ENCODE assay signal across 8 cellular contexts in the genomic region with DNA sequence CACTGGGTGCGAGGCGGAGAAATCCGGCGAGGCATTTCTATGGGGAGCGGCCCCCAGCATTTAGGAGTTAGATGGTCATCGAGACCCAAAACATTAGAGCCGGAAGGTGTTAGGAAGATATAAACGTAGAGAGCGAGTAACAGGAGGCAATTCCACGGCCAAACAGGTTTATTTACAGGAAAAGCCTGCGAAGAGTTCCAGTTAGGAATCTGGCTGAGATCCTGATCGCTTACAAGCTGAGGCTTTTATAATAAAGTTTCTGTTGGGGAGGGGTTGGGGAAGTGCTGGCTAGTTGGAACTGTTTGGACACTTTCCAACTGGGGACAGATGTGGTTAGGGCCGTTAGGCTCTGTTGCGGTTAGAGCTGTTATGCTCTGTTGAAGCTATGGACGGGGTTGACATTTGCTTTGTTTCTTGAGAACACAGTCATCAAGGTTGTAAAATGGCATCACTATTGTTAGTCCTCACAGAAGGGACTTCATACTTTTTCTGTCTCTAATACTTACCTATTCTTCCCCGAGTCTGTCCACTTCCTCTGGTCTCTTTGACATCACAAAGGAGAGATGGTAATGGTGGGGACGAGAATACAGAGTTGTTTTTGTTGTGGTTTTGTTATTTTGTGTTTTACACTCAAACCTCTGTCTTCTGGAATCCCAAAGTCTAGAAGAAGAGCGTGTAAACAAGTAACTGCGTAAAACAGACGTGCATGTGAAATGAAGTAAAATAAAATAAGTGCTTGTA. TPM values are rescaled to one million over a fixed set of nuclear protein-coding genes. Genes with fewer than 3 reads are reported as not detected.
DNase-seq lines count a peak whose midpoint lies in the region; FAIRE-seq and TF ChIP-seq lines count a peak whose summit lies in the region.

No MANE protein-coding gene starts in this region.

- H3K9me3 ChIP-seq in muscle layer of colon (ENCODE audit: low read length), result no peaks in the 10 kb centered on the region

- H3K27me3 ChIP-seq in muscle layer of colon (ENCODE audit: control insufficient read depth in 1 of 2, insufficient read depth in 2 of 2, low read length in 2 of 2), result no peaks in the 10 kb centered on the region

- H3K27ac ChIP-seq in muscle layer of colon (ENCODE audit: low read depth, low read length), result peak overlapping the region; percentile 99

- no peak for TF ChIP-seq CTCF in epithelial cell of esophagus (IDR thresholded peaks at IDR 0.05; ENCODE audit: insufficient read depth, low read depth, low read length, missing control alignments)

- H3K36me3 ChIP-seq in muscle layer of colon (ENCODE audit: insufficient read depth, low read length), result peaks cover 6% of the 10 kb centered on the region

- peaks cover 34% of the 10 kb centered on the region for H3K4me1 ChIP-seq in muscle layer of colon (ENCODE audit: insufficient read depth, low read length)

- peak overlapping the region; percentile 87 for H3K9ac ChIP-seq in muscle layer of colon (ENCODE audit: low read length)

- DNase-seq in Ammon's horn (ENCODE audit: low spot score) (peak; percentile 51), GM18507 (ENCODE audit: extremely low spot score, insufficient read length, low read depth) (no peak), HT1080 (ENCODE audit: low read depth) (peak; percentile 25), RPMI8226 (peak; percentile 95), epithelial cell of esophagus (ENCODE audit: low read depth) (peak; percentile 37), HuH-7.5 (ENCODE audit: low spot score) (no peak), NK-92 (lab: John Stamatoyannopoulos, UW; ENCODE audit: unreplicated experiment) (no peak)

- FAIRE-seq in GM18507 (lab: Jason Lieb, UNC), result peak; percentile 84

- H3K4me3 ChIP-seq in epithelial cell of esophagus (ENCODE audit: low read length) (peak overlapping the region; percentile 73), muscle layer of colon (ENCODE audit: low read depth in 1 of 2, low read length in 2 of 2) (peak overlapping the region; percentile 80 to 86)

RNA-seq across cellular contexts. Expression of a gene that starts 0.5 kb away (rescaled TPM):
- 4.3 and 7.3 TPM in 2 replicates for total RNA-seq in HT1080 (2014; rRNA removed; shearing (Covaris generic))
- 3.4 and 4.0 TPM in 2 replicates for polyA plus RNA-seq in HT1080 (2015; cell fraction: cytosol; rRNA removed)
- polyA plus RNA-seq in HT1080 (2015; cell fraction: nucleus; rRNA removed), result 5.5 and 7.0 TPM in 2 replicates

RNA-seq across cellular contexts. Expression of a gene that starts 13.3 kb away (rescaled TPM):
- total RNA-seq in HT1080 (2014; rRNA removed; shearing (Covaris generic)), result 2.9 and 3.4 TPM in 2 replicates
- 2.3 and 3.5 TPM in 2 replicates for polyA plus RNA-seq in HT1080 (2015; cell fraction: cytosol; rRNA removed)
- polyA plus RNA-seq in HT1080 (2015; cell fraction: nucleus; rRNA removed), result 5.1 and 6.6 TPM in 2 replicates

RNA-seq across cellular contexts. Expression of a gene that starts 55.1 kb away (rescaled TPM):
- 6.1 and 6.2 TPM in 2 replicates for total RNA-seq in HT1080 (2014; rRNA removed; shearing (Covaris generic))
- polyA plus RNA-seq in HT1080 (2015; cell fraction: cytosol; rRNA removed), result 2.5 and 3.3 TPM in 2 replicates
- polyA plus RNA-seq in HT1080 (2015; cell fraction: nucleus; rRNA removed), result 3.8 and 4.5 TPM in 2 replicates

Comparison
In these comparisons a context has a peak if more than half of its experiments do, and no peak if none do; other contexts are left out.
1. DNase-seq: peak in Ammon's horn (single experiment), HT1080 (single experiment), RPMI8226 (single experiment) and epithelial cell of esophagus (single experiment); none in GM18507 (single experiment), HuH-7.5 (single experiment) and NK-92 (single experiment).